ENCODE assay signal across 8 cellular contexts in genomic region chr15:78872155-78872971, GRCh38. TPM values are rescaled to one million over a fixed set of nuclear protein-coding genes. Genes with fewer than 3 reads are reported as not detected.
A peak's percentile ranks its signal among the peaks of the same experiment; 100 is the strongest.
DNase-seq lines count a peak whose midpoint lies in the region; ATAC-seq and TF ChIP-seq lines count a peak whose summit lies in the region.

Gene MORF4L1 (plus strand): TSS chr15:78872890. CDS start chr15:78873018, 128 bp downstream.

- intact Hi-C loops in Calu3 (cut with micrococcal nuclease; ENCODE audit: unreplicated experiment) = no loop called here

- H3K4me3 Mint-ChIP-seq in Calu3 (ENCODE audit: low read depth, unreplicated experiment) = peak within 1 kb of the TSS; percentile 78

- no peaks in the 10 kb centered on the region for H3K9me3 Mint-ChIP-seq in Calu3 (ENCODE audit: low read depth, unreplicated experiment)

- ATAC-seq in GM21717 (IDR thresholded peaks at IDR 0.05; ENCODE audit: unreplicated experiment) = peak; percentile 70

- peak within 1 kb of the TSS; percentile 95 for H3K4me3 ChIP-seq in Jurkat, Clone E6-1 (ENCODE audit: low read length)

- DNase-seq in Calu3 (peak; percentile 99), OCI-M2 (lab: John Stamatoyannopoulos, UW; ENCODE audit: unreplicated experiment) (peak; percentile 60), activated T-cell treated with anti-CD3 and anti-CD28 coated beads for 4 hours (peak; percentile 88), epidermal melanocyte (ENCODE audit: insufficient read length, low spot score) (peak; percentile 87), middle frontal gyrus (ENCODE audit: extremely low spot score, low spot score) (peak; percentile 92)
- DNase-seq in Jurkat, Clone E6-1 (ENCODE audit: low read depth, low spot score) = peak; percentile 92
- peak; percentile 96 for DNase-seq in stimulated activated CD8-positive, alpha-beta memory T cell treated with anti-CD3 and anti-CD28 coated beads, Interleukin-15, amount 100 ng/mL, for 48 hours (ENCODE audit: low read depth in 2 of 2)

- CTCF ChIA-PET in Calu3 (lab: Charles Lee) = interaction anchor here (0.6 to 1.8 kb wide), 7 partner anchors 12 to 649 kb away, joined by 3 to 8 read pairs (median 3); no protein-coding TSS in a partner anchor

- H3K4me1 Mint-ChIP-seq in Calu3 (ENCODE audit: low read depth, unreplicated experiment) = peaks cover 17% of the 10 kb centered on the region

- H3K27ac Mint-ChIP-seq in Calu3 (ENCODE audit: unreplicated experiment) = peak within 1 kb of the TSS; percentile 96

- TF ChIP-seq CTCF in Calu3 (IDR thresholded peaks at IDR 0.05; ENCODE audit: unreplicated experiment) = no peak

- H3K27me3 Mint-ChIP-seq in Calu3 (ENCODE audit: unreplicated experiment) = no peaks in the 10 kb centered on the region

- TSS peak; percentile 45 for BruUV-seq in Calu3 (replicated peaks; lab: Mats Ljungman, UMichigan)

- peaks cover 55% of the 10 kb centered on the region for H3K36me3 Mint-ChIP-seq in Calu3 (ENCODE audit: insufficient read depth, unreplicated experiment)

RNA-seq across cellular contexts. Expression of gene MORF4L1, which starts in this region (rescaled TPM):
- total RNA-seq in Calu3 (2022) = 324 and 335 TPM in 2 replicates
- 405 TPM for polyA plus RNA-seq in Jurkat, Clone E6-1 (2012; ENCODE audit: insufficient read depth, insufficient read length)

Comparison
In these comparisons a context has a peak if more than half of its experiments do, and no peak if none do; other contexts are left out.
1. Peak in every context shown above with its lines: DNase-seq, ATAC-seq and H3K4me3 ChIP-seq.